ENCODE assay signal across 8 cellular contexts in the genomic region with DNA sequence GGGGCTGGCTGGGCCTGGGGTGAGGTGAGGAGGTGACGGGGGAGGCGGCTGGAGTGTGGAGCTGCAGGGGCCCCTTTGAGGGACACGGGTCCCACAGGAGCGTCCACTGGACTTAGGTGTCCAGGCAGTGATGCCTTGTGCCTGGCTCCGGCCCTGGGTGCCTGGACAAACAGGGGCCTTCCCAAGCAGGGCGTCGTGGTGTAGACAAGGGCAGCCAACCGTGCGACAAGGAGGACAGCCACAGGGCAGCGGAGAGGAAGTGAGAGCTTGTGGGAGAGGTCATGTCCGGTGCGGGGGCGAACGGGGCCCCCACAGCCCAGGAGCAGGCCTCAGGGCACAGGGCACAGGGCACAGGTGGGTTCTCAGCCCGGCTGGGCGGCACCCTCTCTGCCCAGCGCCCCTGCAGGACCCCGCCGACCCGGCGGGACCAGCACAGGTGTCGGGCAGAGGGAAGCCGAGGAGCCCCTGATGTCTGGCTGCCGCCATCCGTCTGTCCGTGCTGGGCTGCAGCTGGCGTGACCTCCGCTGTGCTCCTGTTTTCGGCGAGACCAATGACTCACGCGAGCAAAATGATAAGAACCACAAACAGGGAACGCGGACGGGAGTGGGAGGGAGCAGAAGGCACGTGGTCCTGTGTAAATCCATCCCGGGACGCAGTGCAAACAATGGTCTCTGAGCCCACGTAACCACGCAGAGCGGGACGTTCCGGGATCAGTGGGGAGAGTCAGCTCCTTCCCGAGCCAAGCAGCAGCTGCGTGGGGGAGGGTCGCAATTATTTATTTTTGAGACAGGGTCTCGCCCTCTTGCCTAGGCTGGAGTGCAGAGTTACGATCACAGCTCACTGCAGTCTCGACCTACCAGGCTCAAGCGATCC. TPM values are rescaled to one million over a fixed set of nuclear protein-coding genes. Genes with fewer than 3 reads are reported as not detected.
DNase-seq lines count a peak whose midpoint lies in the region; ATAC-seq, FAIRE-seq and TF ChIP-seq lines count a peak whose summit lies in the region.

No MANE protein-coding gene starts in this region.

- no peaks in the 10 kb centered on the region for H3K27me3 ChIP-seq in SJSA1 (replicated peaks)
- no peaks in the 10 kb centered on the region for H3K27me3 ChIP-seq in upper lobe of right lung

- intact Hi-C loops in kidney (cut with DNase I) (no loop called here), upper lobe of right lung (cut with DNase I) (no loop called here)

- no peaks in the 10 kb centered on the region for H3K9me3 ChIP-seq in SJSA1 (replicated peaks)
- no peaks in the 10 kb centered on the region for H3K9me3 ChIP-seq in kidney (ENCODE audit: control insufficient read depth in 1 of 2, low read length in 2 of 2)
- H3K9me3 ChIP-seq in upper lobe of right lung, result no peaks in the 10 kb centered on the region

- no peak for TF ChIP-seq CTCF in kidney (IDR thresholded peaks at IDR 0.05; ENCODE audit: borderline replicate concordance, extremely low read depth, insufficient read depth)
- TF ChIP-seq CTCF in upper lobe of right lung (IDR thresholded peaks at IDR 0.05), result no peak
- no peak for TF ChIP-seq CTCF in D721Med (IDR thresholded peaks at IDR 0.05; ENCODE audit: insufficient read depth, missing control alignments)

- peaks cover 7% of the 10 kb centered on the region for H3K4me1 Mint-ChIP-seq in stimulated activated naive CD8-positive, alpha-beta T cell treated with anti-CD3 and anti-CD28 coated beads, Interleukin-15, amount 100 ng/mL, for 72 hours

- H3K27ac ChIP-seq in SJSA1 (no peak overlapping the region), kidney (ENCODE audit: low read depth in 2 of 2, low read length in 2 of 2) (no peak overlapping the region), upper lobe of right lung (no peak overlapping the region)

- H3K27ac Mint-ChIP-seq in stimulated activated naive CD8-positive, alpha-beta T cell treated with anti-CD3 and anti-CD28 coated beads, Interleukin-15, amount 100 ng/mL, for 72 hours, result peak overlapping the region in 1 of 2 donors; percentile 63

- 0 out of 2 replicates have a peak, but pooled peaks cover 2% of the 10 kb centered on the region for H3K36me3 ChIP-seq in SJSA1
- no peaks in the 10 kb centered on the region for H3K36me3 ChIP-seq in kidney (ENCODE audit: control insufficient read depth in 1 of 2, insufficient read depth in 2 of 2, low read length in 2 of 2)
- H3K36me3 ChIP-seq in upper lobe of right lung, result no peaks in the 10 kb centered on the region

- peaks cover 9% of the 10 kb centered on the region for H3K27me3 Mint-ChIP-seq in stimulated activated naive CD8-positive, alpha-beta T cell treated with anti-CD3 and anti-CD28 coated beads, Interleukin-15, amount 100 ng/mL, for 72 hours

- H3K4me3 Mint-ChIP-seq in stimulated activated naive CD8-positive, alpha-beta T cell treated with anti-CD3 and anti-CD28 coated beads, Interleukin-15, amount 100 ng/mL, for 72 hours, result no peak overlapping the region

- H3K9me3 Mint-ChIP-seq in stimulated activated naive CD8-positive, alpha-beta T cell treated with anti-CD3 and anti-CD28 coated beads, Interleukin-15, amount 100 ng/mL, for 72 hours, result no peaks in the 10 kb centered on the region

- ATAC-seq in GM18867 (IDR thresholded peaks at IDR 0.05; ENCODE audit: unreplicated experiment) (peak; percentile 68), HG02885 (IDR thresholded peaks at IDR 0.05; ENCODE audit: poor library complexity, unreplicated experiment) (peak; percentile 79), upper lobe of right lung (peak; percentile 72)
- no peak for ATAC-seq in stimulated activated naive CD8-positive, alpha-beta T cell treated with anti-CD3 and anti-CD28 coated beads, Interleukin-15, amount 100 ng/mL, for 72 hours

- no peak overlapping the region for H3K9ac ChIP-seq in kidney (ENCODE audit: low read length in 2 of 2)

- FAIRE-seq in kidney (lab: Jason Lieb, UNC), result no peak
- FAIRE-seq in D721Med (lab: Jason Lieb, UNC), result no peak

- no peak overlapping the region for H3K4me3 ChIP-seq in SJSA1
- peak overlapping the region in 1 of 2 donors; percentile 52 for H3K4me3 ChIP-seq in kidney (ENCODE audit: low read length in 2 of 2)
- H3K4me3 ChIP-seq in upper lobe of right lung, result peak overlapping the region; percentile 30

- DNase-seq in SJSA1 (ENCODE audit: low read depth in 1 of 2, low spot score in 2 of 2) (peak; percentile 75 to 84), kidney (peak; percentile 90), upper lobe of right lung (peak; percentile 77), D721Med (ENCODE audit: insufficient read length, low spot score) (no peak), NCI-H82 treated with DMSO at 0.1 percent for 48 hours (lab: John Stamatoyannopoulos, UW; ENCODE audit: unreplicated experiment) (no peak)
- no peak for DNase-seq in stimulated activated naive CD8-positive, alpha-beta T cell treated with anti-CD3 and anti-CD28 coated beads, Interleukin-15, amount 100 ng/mL, for 72 hours

- H3K4me1 ChIP-seq in SJSA1 (replicated peaks) (peaks cover 40% of the 10 kb centered on the region), kidney (ENCODE audit: control insufficient read depth in 1 of 2, insufficient read depth in 1 of 2, low read depth in 1 of 2, low read length in 2 of 2) (peaks cover 0 to 10% of the 10 kb centered on the region in 2 donors), upper lobe of right lung (peaks cover 14% of the 10 kb centered on the region)

RNA-seq across cellular contexts. Expression of gene A4GALT, which starts 49.1 kb away (rescaled TPM):
- 11.2 and 12.3 TPM in 2 replicates for total RNA-seq in SJSA1 (2014; rRNA removed; shearing (Covaris generic))
- total RNA-seq in kidney (186 TPM), upper lobe of right lung (25.7 TPM)
- 76.2 TPM for polyA plus RNA-seq in kidney (ENCODE audit: insufficient read depth, low read depth, low replicate concordance)

Comparison
In these comparisons a context has a peak if more than half of its experiments do, and no peak if none do; other contexts are left out.
1. DNase-seq: peak in SJSA1 (2 of 2), kidney (single experiment) and upper lobe of right lung (single experiment); none in stimulated activated naive CD8-positive, alpha-beta T cell treated with anti-CD3 and anti-CD28 coated beads, Interleukin-15, amount 100 ng/mL, for 72 hours (0 of 2), D721Med (single experiment) and NCI-H82 treated with DMSO at 0.1 percent for 48 hours (single experiment).